ENCODE assay signal across 1 cellular context in genomic region chr1:201876148-201876547, GRCh38.
TF ChIP-seq lines count a peak whose summit lies in the region.

No MANE protein-coding gene starts in this region.

TF ChIP-seq in HCT116, 20 proteins besides CTCF, POLR2A, EP300 and RAD21:
- TF ChIP-seq SRF (IDR thresholded peaks at IDR 0.05; ENCODE audit: low read depth) (no peak), TCF7L2 (IDR thresholded peaks at IDR 0.05; ENCODE audit: borderline replicate concordance, extremely low read depth, insufficient read depth, insufficient read length) (no peak), MAX (IDR thresholded peaks at IDR 0.05) (no peak), POLR2AphosphoS5 (IDR thresholded peaks at IDR 0.05; ENCODE audit: low read depth, low read length) (no peak)
TF ChIP-seq in HCT116: peak in this region for 0.
